In the genomic region with DNA sequence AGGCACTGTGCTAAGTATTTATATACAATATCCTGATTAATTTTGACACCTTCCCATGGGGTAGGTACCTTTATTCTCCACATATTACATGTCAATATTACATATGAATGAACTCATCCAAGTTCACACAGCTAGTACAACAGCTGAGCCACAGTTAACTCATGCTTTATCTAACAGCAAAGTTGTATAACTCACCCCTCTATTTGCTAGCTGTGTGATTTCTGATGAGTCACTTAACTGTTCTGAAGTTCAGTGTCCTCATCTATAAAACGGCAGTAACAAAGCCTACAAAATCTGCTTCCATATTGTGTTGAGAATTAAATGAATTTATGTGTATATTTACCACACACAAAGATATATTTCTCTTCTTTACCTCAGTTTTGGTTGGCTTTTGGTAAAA, we compare ENCODE assay signal across 17 cellular contexts. TPM values are rescaled to one million over a fixed set of nuclear protein-coding genes. Genes with fewer than 3 reads are reported as not detected.
DNase-seq lines count a peak whose midpoint lies in the region; ATAC-seq, FAIRE-seq and TF ChIP-seq lines count a peak whose summit lies in the region.
"Had no signal": no experiment of that assay in that cellular context is flagged by ENCODE, and none has a peak within 500 bp of the region (broad histone marks: within the 10 kb centered on the region; RNA-seq: fewer than 3 reads in every experiment).

No MANE protein-coding gene starts in this region.

- peaks cover 0 to 26% (median 21%) of the 10 kb centered on the region in 5 donors for H3K27me3 Mint-ChIP-seq in naive thymus-derived CD4-positive, alpha-beta T cell

- no peak for FAIRE-seq in urothelium cell line (lab: Jason Lieb, UNC)

- no peaks in the 10 kb centered on the region for H3K9me3 ChIP-seq in left ventricle myocardium inferior (replicated peaks)
- no peaks in the 10 kb centered on the region for H3K9me3 ChIP-seq in naive thymus-derived CD4-positive, alpha-beta T cell (ENCODE audit: control insufficient read depth in 2 of 3, low read length in 3 of 3)
- H3K9me3 ChIP-seq: Peyer's patch, tibial artery had no signal

- intact Hi-C loops in left ventricle myocardium inferior (cut with micrococcal nuclease), result no loop called here
- intact Hi-C loops in left cardiac atrium (cut with DNase I), result no loop called here
- intact Hi-C loops in left colon (cut with DNase I, micrococcal nuclease), result no loop called here
- intact Hi-C loops in naive thymus-derived CD4-positive, alpha-beta T cell (cut with micrococcal nuclease), result no loop called here

- TF ChIP-seq CTCF in left ventricle myocardium inferior (IDR thresholded peaks at IDR 0.05; ENCODE audit: borderline replicate concordance), result no peak
- no peak for TF ChIP-seq CTCF in choroid plexus epithelial cell (conservative IDR thresholded peaks at IDR 0.05; ENCODE audit: low read depth, low read length)

- H3K4me1 Mint-ChIP-seq in naive thymus-derived CD4-positive, alpha-beta T cell, result peaks cover 0 to 7% (median 0%) of the 10 kb centered on the region in 7 donors

- H3K36me3 ChIP-seq in left ventricle myocardium inferior, result no peaks in the 10 kb centered on the region
- H3K36me3 ChIP-seq in naive thymus-derived CD4-positive, alpha-beta T cell (ENCODE audit: control insufficient read depth in 2 of 3, insufficient read depth in 3 of 3, low read length in 3 of 3), result no peaks in the 10 kb centered on the region
- H3K36me3 ChIP-seq: Peyer's patch, tibial artery had no signal

- no peak overlapping the region for H3K27ac Mint-ChIP-seq in naive thymus-derived CD4-positive, alpha-beta T cell
- H3K27ac Mint-ChIP-seq: activated T-helper 1 cell treated with anti-CD3 and anti-CD28 coated beads, Interleukin-12 subunit alpha, Interleukin-12 subunit beta, Interleukin-2, Interleukin-4 antibody, amounts not matched to agents 30 ng/mL and 10 ng/mL and 1 ng/mL, durations not matched to agents 14 hours and 24 hours and 36 hours; T-helper 2 cell treated with Interferon-gamma antibody and Interleukin-4, amounts not matched to agents 5 μg/mL and 100 μg/mL, for 36 hours had no signal

- peaks cover 0 to 2% (median 0%) of the 10 kb centered on the region in 11 donors for H3K9me3 Mint-ChIP-seq in naive thymus-derived CD4-positive, alpha-beta T cell
- H3K9me3 Mint-ChIP-seq: activated T-helper 1 cell treated with anti-CD3 and anti-CD28 coated beads, Interleukin-12 subunit alpha, Interleukin-12 subunit beta, Interleukin-2, Interleukin-4 antibody, amounts not matched to agents 30 ng/mL and 10 ng/mL and 1 ng/mL, durations not matched to agents 14 hours and 24 hours and 36 hours; T-helper 2 cell treated with Interferon-gamma antibody and Interleukin-4, amounts not matched to agents 5 μg/mL and 100 μg/mL, for 36 hours had no signal

- no peak overlapping the region for H3K4me3 Mint-ChIP-seq in naive thymus-derived CD4-positive, alpha-beta T cell
- H3K4me3 Mint-ChIP-seq: activated T-helper 1 cell treated with anti-CD3 and anti-CD28 coated beads, Interleukin-12 subunit alpha, Interleukin-12 subunit beta, Interleukin-2, Interleukin-4 antibody, amounts not matched to agents 30 ng/mL and 10 ng/mL and 1 ng/mL, durations not matched to agents 14 hours and 24 hours and 36 hours; T-helper 2 cell treated with Interferon-gamma antibody and Interleukin-4, amounts not matched to agents 5 μg/mL and 100 μg/mL, for 36 hours had no signal

- CTCF ChIA-PET in naive thymus-derived CD4-positive, alpha-beta T cell (lab: Charles Lee), result interaction anchor here (1.8 kb wide), 1 partner anchor 11 kb away, joined by 3 read pairs; no protein-coding TSS in a partner anchor

- H3K27me3 ChIP-seq in left ventricle myocardium inferior (ENCODE audit: low read depth), result no peaks in the 10 kb centered on the region
- H3K27me3 ChIP-seq in naive thymus-derived CD4-positive, alpha-beta T cell (ENCODE audit: control insufficient read depth in 2 of 2, insufficient read depth in 2 of 2, low read length in 2 of 2), result no peaks in the 10 kb centered on the region
- H3K27me3 ChIP-seq: Peyer's patch, tibial artery had no signal

- no peak overlapping the region for H3K4me3 ChIP-seq in left ventricle myocardium inferior
- H3K4me3 ChIP-seq in choroid plexus epithelial cell (ENCODE audit: low read depth, low read length), result no peak overlapping the region
- no peak overlapping the region for H3K4me3 ChIP-seq in naive thymus-derived CD4-positive, alpha-beta T cell (ENCODE audit: low read length)
- H3K4me3 ChIP-seq: lung, Peyer's patch, tibial artery had no signal

- peak overlapping the region; percentile 66 for H3K27ac ChIP-seq in left ventricle myocardium inferior (replicated peaks)
- H3K27ac ChIP-seq in naive thymus-derived CD4-positive, alpha-beta T cell (ENCODE audit: low read depth, low read length), result no peak overlapping the region
- H3K27ac ChIP-seq: Peyer's patch, tibial artery had no signal

- ATAC-seq in left cardiac atrium (no peak), left colon (peak; percentile 64), HG03442 (IDR thresholded peaks at IDR 0.05; ENCODE audit: unreplicated experiment) (no peak)
- no peak for ATAC-seq in naive thymus-derived CD4-positive, alpha-beta T cell

- DNase-seq in left ventricle myocardium inferior (no peak), left cardiac atrium (no peak), choroid plexus epithelial cell (ENCODE audit: low read depth) (peak; percentile 68), left colon (no peak), urothelium cell line (ENCODE audit: low spot score) (peak; percentile 48), NCI-H510A (lab: John Stamatoyannopoulos, UW) (no peak)
- no peak for DNase-seq in naive thymus-derived CD4-positive, alpha-beta T cell
- DNase-seq: ACHN; effector memory CD4-positive, alpha-beta T cell; NCI-H1105; NCI-H524; Peyer's patch; tibial artery had no signal

- peaks cover 27% of the 10 kb centered on the region for H3K4me1 ChIP-seq in left ventricle myocardium inferior
- H3K4me1 ChIP-seq in naive thymus-derived CD4-positive, alpha-beta T cell (ENCODE audit: control insufficient read depth in 2 of 2, insufficient read depth in 2 of 2, low read length in 2 of 2), result no peaks in the 10 kb centered on the region
- H3K4me1 ChIP-seq: Peyer's patch had no signal

- POLR2A ChIA-PET in naive thymus-derived CD4-positive, alpha-beta T cell (lab: Charles Lee), result no interaction called here

- H3K36me3 Mint-ChIP-seq in naive thymus-derived CD4-positive, alpha-beta T cell, result no peaks in the 10 kb centered on the region

RNA-seq across cellular contexts. Expression of a gene that starts 48.2 kb away (rescaled TPM):
- total RNA-seq in left ventricle myocardium inferior (23.4 TPM), left cardiac atrium (10 to 100 TPM; 22.3 to 38.7 TPM), left colon (1 to 10 TPM; 4.8 to 5.2 TPM)
- not detected for total RNA-seq in naive thymus-derived CD4-positive, alpha-beta T cell
- not detected for polyA plus RNA-seq in naive thymus-derived CD4-positive, alpha-beta T cell
- total RNA-seq: activated T-helper 1 cell treated with anti-CD3 and anti-CD28 coated beads, Interleukin-12 subunit alpha, Interleukin-12 subunit beta, Interleukin-2, Interleukin-4 antibody, amounts not matched to agents 30 ng/mL and 10 ng/mL and 1 ng/mL, durations not matched to agents 14 hours and 24 hours and 36 hours had no signal

Comparison
In these comparisons a context has a peak if more than half of its experiments do, and no peak if none do; other contexts are left out.
1. DNase-seq: peak in choroid plexus epithelial cell (single experiment) and urothelium cell line (single experiment); none in left ventricle myocardium inferior (single experiment), left cardiac atrium (single experiment), left colon (0 of 2), naive thymus-derived CD4-positive, alpha-beta T cell (0 of 9) and NCI-H510A (single experiment).
2. RNA of a gene that starts 48.2 kb away (total RNA-seq): 22.3 to 38.7 TPM in left cardiac atrium, 23.4 TPM in left ventricle myocardium inferior (single experiment) and 4.8 to 5.2 TPM in left colon; not detected in naive thymus-derived CD4-positive, alpha-beta T cell; every median in the first group is over 4 times any median in the second.